ENCODE assay signal across 27 cellular contexts in the genomic region with DNA sequence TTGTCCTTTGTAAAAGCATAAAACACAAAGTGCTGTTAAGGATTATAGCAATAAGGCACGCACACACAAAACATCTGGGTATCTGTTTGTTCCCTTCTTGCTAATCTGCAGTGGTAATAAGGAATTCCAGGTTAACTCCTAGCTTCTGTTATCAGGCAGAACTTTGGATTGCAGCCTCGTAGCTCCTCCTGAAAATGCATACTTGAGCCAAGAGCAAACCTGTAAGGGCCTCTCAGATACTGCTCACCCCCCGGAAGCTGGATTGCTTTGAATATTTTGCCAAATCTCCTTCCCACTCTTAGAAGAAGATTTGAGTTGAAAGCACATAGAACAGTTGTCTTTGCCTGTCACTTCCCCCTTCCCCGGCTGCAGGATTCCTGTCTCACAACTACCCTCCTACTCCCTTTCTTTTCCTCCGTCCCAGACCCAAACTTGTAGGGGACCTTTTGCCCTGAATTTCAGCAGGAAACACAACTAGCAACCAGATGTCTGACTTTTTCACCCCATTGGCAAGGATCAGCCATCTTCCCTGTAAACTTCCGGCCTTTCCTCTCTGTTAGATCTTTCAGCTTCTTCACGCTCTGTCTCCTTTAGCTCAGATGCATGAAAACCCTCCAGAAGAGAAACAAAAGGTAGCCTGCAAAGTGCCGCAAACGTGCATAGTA. TPM values are rescaled to one million over a fixed set of nuclear protein-coding genes. Genes with fewer than 3 reads are reported as not detected.
DNase-seq lines count a peak whose midpoint lies in the region; ATAC-seq, FAIRE-seq and TF ChIP-seq lines count a peak whose summit lies in the region.
"Had no signal": no experiment of that assay in that cellular context is flagged by ENCODE, and none has a peak within 500 bp of the region (broad histone marks: within the 10 kb centered on the region; RNA-seq: fewer than 3 reads in every experiment).

No MANE protein-coding gene starts in this region.

- peaks cover 49% of the 10 kb centered on the region for H3K4me1 Mint-ChIP-seq in endodermal cell
- H3K4me1 Mint-ChIP-seq: activated CD4-positive, alpha-beta T cell treated with anti-CD3 and anti-CD28 coated beads for 36 hours; naive thymus-derived CD8-positive, alpha-beta T cell had no signal

- DNase-seq in GM12892 (ENCODE audit: insufficient read length) (no peak), endodermal cell (no peak), lower lobe of right lung (no peak), sciatic nerve (ENCODE audit: low spot score) (no peak), stomach (no peak), NCI-H1417 (lab: John Stamatoyannopoulos, UW) (no peak), DMS 273 treated with DMSO at 0.1 percent for 48 hours (lab: John Stamatoyannopoulos, UW) (no peak)
- DNase-seq: activated CD4-positive, alpha-beta T cell treated with anti-CD3 and anti-CD28 coated beads for 36 hours; activated T-cell treated with anti-CD3 and anti-CD28 coated beads, Interleukin-2, amount 50 U/mL, for 72 hours; C1 segment of cervical spinal cord; DMS153; effector memory CD8-positive, alpha-beta T cell; GDM1; glutamatergic neuron; GOT3; MG63; naive thymus-derived CD8-positive, alpha-beta T cell; NCI-H1436; NCI-H774; PC-9; SIG-M5; stimulated activated CD4-positive, alpha-beta T cell treated with anti-CD3 and anti-CD28 coated beads, Interleukin-4, amount 100 ng/mL, for 24 hours; T-helper 1 cell; uterus had no signal

- no peaks in the 10 kb centered on the region for H3K36me3 Mint-ChIP-seq in endodermal cell (ENCODE audit: low read depth)
- H3K36me3 Mint-ChIP-seq: activated naive CD4-positive, alpha-beta T cell treated with anti-CD3 and anti-CD28 coated beads, Interleukin-2, amount 50 U/mL, for 72 hours; naive thymus-derived CD8-positive, alpha-beta T cell had no signal

- TF ChIP-seq CTCF in endodermal cell (conservative IDR thresholded peaks at IDR 0.05) = no peak
- no peak for TF ChIP-seq CTCF in lower lobe of right lung (IDR thresholded peaks at IDR 0.05)
- no peak for TF ChIP-seq CTCF in stomach (IDR thresholded peaks at IDR 0.05)

- FAIRE-seq in GM12892 (lab: Jason Lieb, UNC) = peak; percentile 9

- no peak for TF ChIP-seq EP300 in stomach (IDR thresholded peaks at IDR 0.05)

- TF ChIP-seq POLR2A in GM12892 (IDR thresholded peaks at IDR 0.05; ENCODE audit: low read depth, low read length) (no peak), stomach (IDR thresholded peaks at IDR 0.05) (no peak)

- peak overlapping the region; percentile 52 for H3K27ac Mint-ChIP-seq in endodermal cell
- H3K27ac Mint-ChIP-seq: activated CD4-positive, alpha-beta T cell treated with anti-CD3 and anti-CD28 coated beads for 36 hours; activated naive CD4-positive, alpha-beta T cell treated with anti-CD3 and anti-CD28 coated beads, Interleukin-2, amount 50 U/mL, for 72 hours; activated T-cell treated with anti-CD3 and anti-CD28 coated beads, Interleukin-2, amount 50 U/mL, for 72 hours; effector memory CD8-positive, alpha-beta T cell; naive thymus-derived CD8-positive, alpha-beta T cell had no signal

- no peak overlapping the region for H3K4me3 Mint-ChIP-seq in endodermal cell
- H3K4me3 Mint-ChIP-seq: activated CD4-positive, alpha-beta T cell treated with anti-CD3 and anti-CD28 coated beads for 36 hours; activated T-cell treated with anti-CD3 and anti-CD28 coated beads, Interleukin-2, amount 50 U/mL, for 72 hours; effector memory CD8-positive, alpha-beta T cell; naive thymus-derived CD8-positive, alpha-beta T cell had no signal

- H3K27me3 ChIP-seq in endodermal cell (ENCODE audit: control insufficient read depth, insufficient read depth, low read length, poor library complexity, severe bottlenecking) (no peaks in the 10 kb centered on the region), lower lobe of right lung (ENCODE audit: low read depth) (no peaks in the 10 kb centered on the region), stomach (no peaks in the 10 kb centered on the region)
- H3K27me3 ChIP-seq: uterus had no signal

- 69 to 77% methylated on average over 9 of the region's 9 CpGs for WGBS in endodermal cell (ENCODE audit: insufficient coverage in 1 of 2, insufficient read length in 1 of 2), 2 experiments
- 35 to 59% (median 49%) methylated on average over 9 of the region's 9 CpGs for WGBS in stomach, 5 donors

- H3K4me1 ChIP-seq in endodermal cell (ENCODE audit: control insufficient read depth, insufficient read depth, low read length) (peaks cover 29% of the 10 kb centered on the region), lower lobe of right lung (peaks cover 6% of the 10 kb centered on the region), stomach (peaks cover 5 to 12% (median 7%) of the 10 kb centered on the region in 4 donors)
- H3K4me1 ChIP-seq: prostate gland, uterus had no signal

- intact Hi-C loops in lower lobe of right lung (cut with DNase I) = no loop called here
- intact Hi-C loops in sciatic nerve (cut with DNase I) = no loop called here
- intact Hi-C loops in stomach (cut with DNase I; ENCODE audit: low total_unique reads) = no loop called here

- peak overlapping the region; percentile 20 for H3K27ac ChIP-seq in endodermal cell (ENCODE audit: low read depth, low read length)
- H3K27ac ChIP-seq in lower lobe of right lung = no peak overlapping the region
- H3K27ac ChIP-seq in stomach = peak overlapping the region in 1 of 5 donors; percentile 5
- H3K27ac ChIP-seq: PC-9, prostate gland had no signal

- no peaks in the 10 kb centered on the region for H3K9me3 Mint-ChIP-seq in endodermal cell
- H3K9me3 Mint-ChIP-seq: activated naive CD4-positive, alpha-beta T cell treated with anti-CD3 and anti-CD28 coated beads, Interleukin-2, amount 50 U/mL, for 72 hours; activated T-cell treated with anti-CD3 and anti-CD28 coated beads, Interleukin-2, amount 50 U/mL, for 72 hours; effector memory CD8-positive, alpha-beta T cell; naive thymus-derived CD8-positive, alpha-beta T cell had no signal

- H3K36me3 ChIP-seq in endodermal cell (ENCODE audit: control insufficient read depth, insufficient read depth, low read length) (no peaks in the 10 kb centered on the region), lower lobe of right lung (no peaks in the 10 kb centered on the region), stomach (no peaks in the 10 kb centered on the region)
- H3K36me3 ChIP-seq: MG63, prostate gland, uterus had no signal

- no peaks in the 10 kb centered on the region for H3K27me3 Mint-ChIP-seq in endodermal cell (ENCODE audit: insufficient read depth)

- no peak overlapping the region for H3K9ac ChIP-seq in endodermal cell (ENCODE audit: extremely low read depth, low read length, poor library complexity, severe bottlenecking)

- H3K9me3 ChIP-seq in endodermal cell (ENCODE audit: control insufficient read depth, low read length) = no peaks in the 10 kb centered on the region
- H3K9me3 ChIP-seq in lower lobe of right lung = no peaks in the 10 kb centered on the region
- H3K9me3 ChIP-seq in stomach = no peaks in the 10 kb centered on the region
- H3K9me3 ChIP-seq: MG63, prostate gland, uterus had no signal

- H3K4me3 ChIP-seq in endodermal cell (ENCODE audit: low read length) (peak overlapping the region; percentile 31), lower lobe of right lung (no peak overlapping the region), stomach (no peak overlapping the region)
- H3K4me3 ChIP-seq: MG63, PC-9, prostate gland, uterus had no signal

- ATAC-seq in lower lobe of right lung (peak; percentile 25 to 45), sciatic nerve (peak; percentile 50), GM21576 (IDR thresholded peaks at IDR 0.05; ENCODE audit: unreplicated experiment) (no peak)
- ATAC-seq: activated CD4-positive, alpha-beta T cell treated with anti-CD3 and anti-CD28 coated beads for 36 hours; activated naive CD4-positive, alpha-beta T cell treated with anti-CD3 and anti-CD28 coated beads, Interleukin-2, amount 50 U/mL, for 72 hours; activated T-cell treated with anti-CD3 and anti-CD28 coated beads, Interleukin-2, amount 50 U/mL, for 72 hours; effector memory CD8-positive, alpha-beta T cell; naive thymus-derived CD8-positive, alpha-beta T cell had no signal

RNA-seq across cellular contexts. Expression of a gene that starts 28.2 kb away (rescaled TPM):
- polyA plus RNA-seq in GM12892 (2012; ENCODE audit: missing spikeins) = 8.8 TPM
- total RNA-seq in endodermal cell (100 to 1,000 TPM in 1 of 2 donors, 10 to 100 TPM in 1; 97.8 to 105 TPM), lower lobe of right lung (61.9 TPM), sciatic nerve (114 TPM), stomach (100 to 1,000 TPM in 1 of 5 donors, 10 to 100 TPM in 4; 18.8 to 220 (median 61.4) TPM)
- polyA plus RNA-seq in endodermal cell (2013, experiment 1 of 2) = 49.3 TPM
- 44.8 TPM for polyA plus RNA-seq in endodermal cell (2013, experiment 2 of 2)
- 10 to 100 TPM in 2 of 3 donors, 1 to 10 TPM in 1; 6.8 to 10.8 (median 10.5) TPM for polyA plus RNA-seq in stomach
